In genomic region chrX:98962996-98963395, GRCh38 we compare ENCODE assay signal across 24 cellular contexts.
"Had no signal": no experiment of that assay in that cellular context is flagged by ENCODE, and none has a peak within 500 bp of the region (broad histone marks: within the 10 kb centered on the region; RNA-seq: fewer than 3 reads in every experiment).

No MANE protein-coding gene starts in this region.

- ATAC-seq: foreskin keratinocyte; gastroesophageal sphincter; heart left ventricle; left ventricle myocardium superior; lower lobe of right lung; right lobe of liver; stimulated activated naive B cell treated with anti-CD40 and anti-IgM and Interleukin-4, amounts not matched to agents 10 μg/mL and 1 μg/mL and 100 μg/mL, for 72 hours; stimulated activated naive CD8-positive, alpha-beta T cell treated with anti-CD3 and anti-CD28 coated beads, Interleukin-15, amount 100 ng/mL, for 72 hours had no signal

- H3K9me3 ChIP-seq: esophagus muscularis mucosa, gastroesophageal sphincter, heart left ventricle, lower lobe of right lung, right lobe of liver, thyroid gland, vagina had no signal

- H3K27me3 Mint-ChIP-seq: naive B cell; progenitor cell of endocrine pancreas; stimulated activated naive B cell treated with anti-CD40 and anti-IgM and Interleukin-4, amounts not matched to agents 10 μg/mL and 1 μg/mL and 100 μg/mL, for 72 hours; stimulated activated naive CD8-positive, alpha-beta T cell treated with anti-CD3 and anti-CD28 coated beads, Interleukin-15, amount 100 ng/mL, for 72 hours had no signal

- H3K27ac Mint-ChIP-seq: naive B cell; nephron; neural progenitor cell; progenitor cell of endocrine pancreas; stimulated activated naive B cell treated with anti-CD40 and anti-IgM and Interleukin-4, amounts not matched to agents 10 μg/mL and 1 μg/mL and 100 μg/mL, for 72 hours; stimulated activated naive CD8-positive, alpha-beta T cell treated with anti-CD3 and anti-CD28 coated beads, Interleukin-15, amount 100 ng/mL, for 72 hours had no signal

- H3K4me3 ChIP-seq: coronary artery, esophagus muscularis mucosa, gastroesophageal sphincter, heart left ventricle, hepatocyte, lower lobe of right lung, neural progenitor cell, right lobe of liver, thyroid gland, vagina had no signal

- H3K27ac ChIP-seq: coronary artery, esophagus muscularis mucosa, foreskin keratinocyte, gastroesophageal sphincter, heart left ventricle, hepatocyte, lower lobe of right lung, neural progenitor cell, parathyroid adenoma, right lobe of liver, thyroid gland, vagina had no signal

- H3K27me3 ChIP-seq: esophagus muscularis mucosa, foreskin keratinocyte, gastroesophageal sphincter, heart left ventricle, hepatocyte, neural progenitor cell, right lobe of liver, thyroid gland, vagina had no signal

- DNase-seq: dermis blood vessel endothelial cell; effector memory CD4-positive, alpha-beta T cell; foreskin keratinocyte; heart left ventricle; left ventricle myocardium superior; lower lobe of right lung; naive B cell; right lobe of liver; small intestine; stimulated activated CD4-positive, alpha-beta T cell treated with anti-CD3 and anti-CD28 coated beads, Interleukin-15, amount 100 ng/mL, for 24 hours; stimulated activated CD4-positive, alpha-beta T cell treated with anti-CD3 and anti-CD28 coated beads, Interleukin-2, amount 100 ng/mL, for 48 hours; stimulated activated naive B cell treated with anti-CD40 and anti-IgM and Interleukin-4, amounts not matched to agents 10 μg/mL and 1 μg/mL and 100 μg/mL, for 72 hours; stimulated activated naive CD8-positive, alpha-beta T cell treated with anti-CD3 and anti-CD28 coated beads, Interleukin-15, amount 100 ng/mL, for 72 hours; thyroid gland; trophoblast cell had no signal

- H3K9ac ChIP-seq: neural progenitor cell, parathyroid adenoma had no signal

- H3K36me3 ChIP-seq: esophagus muscularis mucosa, gastroesophageal sphincter, heart left ventricle, lower lobe of right lung, neural progenitor cell, right lobe of liver, thyroid gland, vagina had no signal

- H3K4me1 Mint-ChIP-seq: naive B cell; nephron; neural progenitor cell; stimulated activated naive B cell treated with anti-CD40 and anti-IgM and Interleukin-4, amounts not matched to agents 10 μg/mL and 1 μg/mL and 100 μg/mL, for 72 hours; stimulated activated naive CD8-positive, alpha-beta T cell treated with anti-CD3 and anti-CD28 coated beads, Interleukin-15, amount 100 ng/mL, for 72 hours had no signal

- H3K36me3 Mint-ChIP-seq: naive B cell; neural progenitor cell; stimulated activated naive B cell treated with anti-CD40 and anti-IgM and Interleukin-4, amounts not matched to agents 10 μg/mL and 1 μg/mL and 100 μg/mL, for 72 hours had no signal

- H3K4me3 Mint-ChIP-seq: naive B cell; nephron; neural progenitor cell; stimulated activated naive B cell treated with anti-CD40 and anti-IgM and Interleukin-4, amounts not matched to agents 10 μg/mL and 1 μg/mL and 100 μg/mL, for 72 hours; stimulated activated naive CD8-positive, alpha-beta T cell treated with anti-CD3 and anti-CD28 coated beads, Interleukin-15, amount 100 ng/mL, for 72 hours had no signal

- H3K4me1 ChIP-seq: esophagus muscularis mucosa, foreskin keratinocyte, gastroesophageal sphincter, heart left ventricle, lower lobe of right lung, neural progenitor cell, parathyroid adenoma, right lobe of liver, thyroid gland, vagina had no signal
